1 cellular context compared by ENCODE assay signal in genomic region chr2:110104025-110104771, GRCh38.
TF ChIP-seq lines count a peak whose summit lies in the region.

No MANE protein-coding gene starts in this region.

TF ChIP-seq in endothelial cell of umbilical vein, 7 proteins besides CTCF, POLR2A, EP300 and RAD21 (continued from another document):
- TF ChIP-seq EZH2 (IDR thresholded peaks at IDR 0.05; ENCODE audit: borderline replicate concordance, low read depth, low read length, severe bottlenecking) (no peak), JUN (IDR thresholded peaks at IDR 0.05; ENCODE audit: borderline replicate concordance, insufficient read depth, insufficient read length, low read depth) (no peak), GATA2 (IDR thresholded peaks at IDR 0.05; ENCODE audit: insufficient read depth, insufficient read length, low read depth, low read length) (no peak), MYC (IDR thresholded peaks at IDR 0.05; ENCODE audit: low read depth, low read length) (no peak)
TF ChIP-seq in endothelial cell of umbilical vein: peak in this region for 0.
